In the genomic region with DNA sequence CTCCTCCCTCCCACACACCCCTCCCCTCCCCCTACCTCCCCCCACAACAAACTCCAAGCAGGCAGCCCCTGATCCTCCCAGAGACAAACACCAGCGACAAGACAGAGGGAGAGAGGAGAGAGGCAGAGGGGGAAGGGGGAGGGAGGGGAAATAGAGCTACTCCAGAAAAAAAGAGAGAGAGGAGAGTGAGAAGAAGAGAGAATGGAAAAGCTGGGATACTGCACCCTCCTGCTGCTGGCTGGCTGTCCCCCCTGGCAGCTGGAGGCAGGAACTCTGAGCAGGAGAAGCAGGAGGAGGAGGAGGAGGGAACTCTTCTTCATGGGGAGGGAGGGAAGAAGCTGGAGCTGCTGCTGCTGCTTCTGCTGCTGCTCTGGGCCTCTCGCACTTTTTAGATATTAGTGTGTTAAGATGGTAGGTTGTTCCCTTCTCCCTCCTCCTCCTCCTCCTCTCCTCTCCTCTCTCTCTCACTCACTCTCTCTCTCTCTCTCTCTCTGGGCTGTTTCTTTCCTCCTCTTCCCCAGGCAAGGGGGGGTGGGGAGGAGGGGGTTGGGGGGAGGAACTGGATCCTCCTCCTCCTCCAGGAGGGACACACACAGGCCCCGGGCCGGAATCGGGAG, we compare ENCODE assay signal across 8 cellular contexts. TPM values are rescaled to one million over a fixed set of nuclear protein-coding genes. Genes with fewer than 3 reads are reported as not detected.
A peak's percentile ranks its signal among the peaks of the same experiment; 100 is the strongest.
DNase-seq lines count a peak whose midpoint lies in the region; ATAC-seq and TF ChIP-seq lines count a peak whose summit lies in the region.

No MANE protein-coding gene starts in this region.

- peak; percentile 77 for DNase-seq in ELR (ENCODE audit: low read depth)
- DNase-seq in NCI-H748 (lab: John Stamatoyannopoulos, UW; ENCODE audit: unreplicated experiment) = peak; percentile 75
- peak; percentile 61 for DNase-seq in activated CD8-positive, alpha-beta memory T cell treated with anti-CD3 and anti-CD28 coated beads, Interleukin-2, amount 50 U/mL, for 48 hours
- DNase-seq in foreskin keratinocyte = peak; percentile 74 to 83
- peak; percentile 73 for DNase-seq in neuronal stem cell (ENCODE audit: low spot score)
- DNase-seq in activated gamma-delta T cell (lab: John Stamatoyannopoulos, UW) = no peak

- no CpG with 5 or more reads among the region's 5 CpGs for WGBS in neuronal stem cell (ENCODE audit: extremely low coverage in 2 of 2, insufficient read length in 2 of 2, insufficient replicate concordance in 1 of 2), 2 donors

- H3K23ac ChIP-seq in neuronal stem cell (ENCODE audit: low read depth, low read length, poor library complexity) = peak overlapping the region; percentile 93

- peak overlapping the region; percentile 63 for H3K4me2 ChIP-seq in neuronal stem cell (ENCODE audit: insufficient read depth, low read length, poor library complexity, severe bottlenecking)

- ATAC-seq in HG03064 (IDR thresholded peaks at IDR 0.05; ENCODE audit: low read depth, unreplicated experiment) (peak; percentile 2), foreskin keratinocyte (peak; percentile 51), GM21619 (IDR thresholded peaks at IDR 0.05; ENCODE audit: unreplicated experiment) (no peak)

- peak overlapping the region; percentile 23 for H2AK5ac ChIP-seq in neuronal stem cell (ENCODE audit: low read depth, low read length)

- H3K9ac ChIP-seq in neuronal stem cell (ENCODE audit: low read depth, low read length, poor library complexity) = peak overlapping the region; percentile 85

- TF ChIP-seq CTCF in foreskin keratinocyte (conservative IDR thresholded peaks at IDR 0.05) = no peak

- peak overlapping the region; percentile 49 for H2BK5ac ChIP-seq in neuronal stem cell (ENCODE audit: low read length)

- H2BK120ac ChIP-seq in neuronal stem cell (ENCODE audit: low read depth, low read length) = no peak overlapping the region

- H3K9me3 ChIP-seq in neuronal stem cell (replicated peaks in 1 of 2; ENCODE audit: control insufficient read depth in 2 of 2, insufficient read depth in 1 of 2, low read depth in 1 of 2, low read length in 2 of 2) = no peaks in the 10 kb centered on the region

- H3K27ac ChIP-seq in foreskin keratinocyte (peak overlapping the region; percentile 76), neuronal stem cell (replicated peaks; ENCODE audit: low read length) (peak overlapping the region; percentile 99)

- no peak overlapping the region for H4K8ac ChIP-seq in neuronal stem cell (ENCODE audit: low read depth, low read length)

- no peak overlapping the region for H2BK12ac ChIP-seq in neuronal stem cell (ENCODE audit: low read length)

- H3K4me1 ChIP-seq in foreskin keratinocyte (peaks cover 18% of the 10 kb centered on the region), neuronal stem cell (ENCODE audit: control insufficient read depth in 2 of 2, insufficient read depth in 1 of 2, low read depth in 1 of 2, low read length in 2 of 2) (peaks cover 1 to 3% of the 10 kb centered on the region in 2 donors)

- H2AFZ ChIP-seq in neuronal stem cell (ENCODE audit: low read length) = peak overlapping the region; percentile 77

- H3K79me1 ChIP-seq in neuronal stem cell (ENCODE audit: low read depth, low read length) = no peaks in the 10 kb centered on the region

- no peaks in the 10 kb centered on the region for H3K27me3 ChIP-seq in foreskin keratinocyte
- no peaks in the 10 kb centered on the region for H3K27me3 ChIP-seq in neuronal stem cell (ENCODE audit: control insufficient read depth in 3 of 3, insufficient read depth in 3 of 3, low read depth in 1 of 3, low read length in 3 of 3)

- peak overlapping the region; percentile 89 for H3K18ac ChIP-seq in neuronal stem cell (ENCODE audit: low read length)

- no peak overlapping the region for H3K4ac ChIP-seq in neuronal stem cell (ENCODE audit: low read length)

- H3K14ac ChIP-seq in neuronal stem cell (ENCODE audit: low read length) = no peak overlapping the region

- no peak overlapping the region for H4K91ac ChIP-seq in neuronal stem cell (ENCODE audit: low read depth, low read length, poor library complexity)

- peak overlapping the region; percentile 18 for H2BK15ac ChIP-seq in neuronal stem cell (ENCODE audit: low read length)

- no peaks in the 10 kb centered on the region for H3K36me3 ChIP-seq in neuronal stem cell (replicated peaks in 1 of 2; ENCODE audit: control insufficient read depth in 2 of 2, insufficient read depth in 2 of 2, low read length in 2 of 2)

- H3K4me3 ChIP-seq in neuronal stem cell (ENCODE audit: low read length in 2 of 2) = peak overlapping the region; percentile 62 to 81

RNA-seq across cellular contexts. Expression of a gene that starts 0.4 kb away (rescaled TPM):
- total RNA-seq in foreskin keratinocyte = 11.1 and 13.3 TPM in 2 replicates
- polyA plus RNA-seq in foreskin keratinocyte = 6.7 and 8.2 TPM in 2 replicates
- 50.3 TPM for polyA plus RNA-seq in neuronal stem cell (2013, experiment 1 of 2)
- 49.2 TPM for polyA plus RNA-seq in neuronal stem cell (2013, experiment 2 of 2)
